In the genomic region with DNA sequence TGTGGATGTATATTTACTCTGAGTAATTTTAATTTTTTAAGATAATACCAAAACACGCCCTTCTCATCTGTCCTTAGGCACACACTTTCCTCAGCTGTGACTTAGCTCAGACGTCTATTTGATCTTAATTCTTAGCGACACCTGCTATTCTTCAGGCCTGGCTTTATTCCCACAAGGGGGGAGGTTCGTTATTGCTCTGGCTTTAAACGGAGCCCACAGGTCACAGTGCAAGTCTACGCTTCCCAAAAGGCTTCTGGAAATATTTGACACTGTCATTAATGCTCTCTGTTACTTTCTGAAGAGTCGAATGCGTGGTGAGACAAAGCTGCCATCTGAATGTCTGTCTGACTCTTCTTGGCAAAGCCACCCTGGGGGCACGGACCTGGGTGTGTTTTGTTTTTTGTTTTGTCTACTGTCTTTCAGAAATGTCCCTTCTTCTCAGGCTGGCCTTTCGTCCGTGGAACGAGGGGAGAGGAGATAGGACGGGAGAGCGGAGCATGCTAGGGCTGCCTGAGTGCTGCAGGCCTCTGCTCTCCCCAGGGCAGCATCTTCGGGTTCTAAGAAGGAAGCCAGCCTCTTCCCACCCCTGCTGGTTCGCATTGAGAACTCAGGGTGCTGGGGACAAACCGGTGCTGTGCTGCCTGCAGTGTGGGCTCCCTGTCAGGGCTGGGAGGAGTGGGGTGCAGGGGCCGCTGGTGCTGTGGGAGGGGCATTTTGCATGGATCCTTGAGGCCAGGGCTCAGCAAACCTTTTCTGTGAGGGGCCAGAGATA, we compare ENCODE assay signal across 18 cellular contexts.
"Had no signal": no experiment of that assay in that cellular context is flagged by ENCODE, and none has a peak within 500 bp of the region (broad histone marks: within the 10 kb centered on the region; RNA-seq: fewer than 3 reads in every experiment).

No MANE protein-coding gene starts in this region.

- H3K9me3 ChIP-seq: colonic mucosa, suprapubic skin had no signal

- H3K36me3 ChIP-seq: cardiac muscle cell, colonic mucosa, heart right ventricle, suprapubic skin had no signal

- H3K4me3 Mint-ChIP-seq: activated CD4-positive, alpha-beta T cell treated with anti-CD3 and anti-CD28 coated beads for 36 hours; activated CD8-positive, alpha-beta T cell treated with anti-CD3 and anti-CD28 coated beads for 36 hours; activated naive CD8-positive, alpha-beta T cell treated with anti-CD3 and anti-CD28 coated beads, Interleukin-2, amount 10 ng/mL, durations not matched to agents 7 days and 5 days had no signal

- DNase-seq: activated CD4-positive, alpha-beta T cell treated with anti-CD3 and anti-CD28 coated beads for 36 hours; activated CD8-positive, alpha-beta memory T cell treated with anti-CD3 and anti-CD28 coated beads, Interleukin-2, amount 50 U/mL, for 4 hours; activated CD8-positive, alpha-beta T cell treated with anti-CD3 and anti-CD28 coated beads for 36 hours; activated naive CD8-positive, alpha-beta T cell treated with anti-CD3 and anti-CD28 coated beads, Interleukin-2, amount 10 ng/mL, durations not matched to agents 7 days and 5 days; anterior cingulate cortex; colonic mucosa; effector CD4-positive, alpha-beta T cell; heart right ventricle; left ventricle myocardium superior; mesendoderm; occipital lobe; stimulated activated CD4-positive, alpha-beta T cell treated with anti-CD3 and anti-CD28 coated beads, Interleukin-4, amount 100 ng/mL, for 1 hour; stimulated activated CD8-positive, alpha-beta memory T cell treated with anti-CD3 and anti-CD28 coated beads, Interleukin-4, amount 100 ng/mL, for 48 hours; stimulated activated naive CD8-positive, alpha-beta T cell treated with anti-CD3 and anti-CD28 coated beads, Interleukin-15, Interleukin-2, amounts not matched to agents 100 U/mL and 50 U/mL, for 24 hours; T-helper 1 cell had no signal

- H3K27me3 Mint-ChIP-seq: activated CD8-positive, alpha-beta T cell treated with anti-CD3 and anti-CD28 coated beads for 36 hours had no signal

- H3K27me3 ChIP-seq: cardiac muscle cell, colonic mucosa, heart right ventricle, suprapubic skin had no signal

- H3K4me1 ChIP-seq: colonic mucosa had no signal

- H3K4me1 Mint-ChIP-seq: activated CD4-positive, alpha-beta T cell treated with anti-CD3 and anti-CD28 coated beads for 36 hours; activated naive CD8-positive, alpha-beta T cell treated with anti-CD3 and anti-CD28 coated beads, Interleukin-2, amount 10 ng/mL, durations not matched to agents 7 days and 5 days had no signal

- H3K9me3 Mint-ChIP-seq: activated CD8-positive, alpha-beta T cell treated with anti-CD3 and anti-CD28 coated beads for 36 hours; activated naive CD8-positive, alpha-beta T cell treated with anti-CD3 and anti-CD28 coated beads, Interleukin-2, amount 10 ng/mL, durations not matched to agents 7 days and 5 days had no signal

- H3K4me3 ChIP-seq: cardiac muscle cell, colonic mucosa, heart right ventricle, suprapubic skin had no signal

- H3K27ac ChIP-seq: cardiac muscle cell, colonic mucosa, suprapubic skin, VCaP had no signal

- H3K36me3 Mint-ChIP-seq: activated naive CD8-positive, alpha-beta T cell treated with anti-CD3 and anti-CD28 coated beads, Interleukin-2, amount 10 ng/mL, durations not matched to agents 7 days and 5 days had no signal

- H3K27ac Mint-ChIP-seq: activated CD4-positive, alpha-beta T cell treated with anti-CD3 and anti-CD28 coated beads for 36 hours; activated CD8-positive, alpha-beta T cell treated with anti-CD3 and anti-CD28 coated beads for 36 hours; activated naive CD8-positive, alpha-beta T cell treated with anti-CD3 and anti-CD28 coated beads, Interleukin-2, amount 10 ng/mL, durations not matched to agents 7 days and 5 days had no signal

- ATAC-seq: activated CD4-positive, alpha-beta T cell treated with anti-CD3 and anti-CD28 coated beads for 36 hours; activated CD8-positive, alpha-beta T cell treated with anti-CD3 and anti-CD28 coated beads for 36 hours; left ventricle myocardium superior; stimulated activated naive CD8-positive, alpha-beta T cell treated with anti-CD3 and anti-CD28 coated beads, Interleukin-15, Interleukin-2, amounts not matched to agents 100 U/mL and 50 U/mL, for 24 hours had no signal
